In genomic region chr3:116078561-116078960, GRCh38 we compare ENCODE assay signal across 20 cellular contexts.
DNase-seq lines count a peak whose midpoint lies in the region; ATAC-seq, FAIRE-seq and TF ChIP-seq lines count a peak whose summit lies in the region.
"Had no signal": no experiment of that assay in that cellular context is flagged by ENCODE, and none has a peak within 500 bp of the region (broad histone marks: within the 10 kb centered on the region; RNA-seq: fewer than 3 reads in every experiment).

No MANE protein-coding gene starts in this region.

- POLR2A ChIA-PET in A549 (lab: Yijun Ruan, JAX) (no interaction called here), IMR-90 (lab: Charles Lee; ENCODE audit: unreplicated experiment) (no interaction called here), K562 (lab: Yijun Ruan, JAX) (no interaction called here)

- H4K20me1 ChIP-seq in IMR-90 (ENCODE audit: insufficient read depth, low read length) (no peaks in the 10 kb centered on the region), K562 (replicated peaks; ENCODE audit: control insufficient read depth, insufficient read depth, low read length) (no peaks in the 10 kb centered on the region)
- H4K20me1 ChIP-seq: BLaER1 treated with 17β-estradiol and CSF1 and Interleukin-3, amounts not matched to agents 10 nM and 100 nM had no signal

- CTCF ChIA-PET in A549 (lab: Yijun Ruan, JAX), result no interaction called here
- CTCF ChIA-PET in IMR-90 (lab: Yijun Ruan, JAX), result interaction anchor here (0.6 kb wide), 1 partner anchor 1969 kb away, joined by 4 read pairs; no protein-coding TSS in a partner anchor
- CTCF ChIA-PET in K562 (lab: Yijun Ruan, JAX; ENCODE audit: low intra/inter-chr PET ratio), result no interaction called here

- intact Hi-C loops in IMR-90 (cut with micrococcal nuclease) (no loop called here), K562 (cut with micrococcal nuclease) (no loop called here)

- in situ Hi-C loops in IMR-90 (cut with MboI; ENCODE audit: low sequenced_read_pairs), result no loop called here
- in situ Hi-C loops in K562 (cut with MboI), result no loop called here

- no peak overlapping the region for H3K4ac ChIP-seq in IMR-90 (ENCODE audit: low read depth, low read length)

- H3K79me2 ChIP-seq in K562 (ENCODE audit: control insufficient read depth, insufficient read depth, low read length), result no peaks in the 10 kb centered on the region

- H3K79me1 ChIP-seq in IMR-90 (ENCODE audit: low read depth in 1 of 2, low read length in 2 of 2), result no peaks in the 10 kb centered on the region

- H2AK5ac ChIP-seq in IMR-90 (ENCODE audit: low read depth, low read length), result no peak overlapping the region

- no peak overlapping the region for H2BK120ac ChIP-seq in IMR-90 (ENCODE audit: low read depth, low read length)

- no TSS peak for BruUV-seq in IMR-90 (replicated peaks; lab: Mats Ljungman, UMichigan)
- BruUV-seq in K562 (replicated peaks; lab: Mats Ljungman, UMichigan), result no TSS peak

- H2BK15ac ChIP-seq in IMR-90 (ENCODE audit: low read depth, low read length), result no peak overlapping the region

- no peak overlapping the region for H3K18ac ChIP-seq in IMR-90 (ENCODE audit: low read depth, low read length)

- no peak overlapping the region for H3K23ac ChIP-seq in IMR-90 (ENCODE audit: low read depth, low read length)

- dilution Hi-C loops in IMR-90 (cut with HindIII; ENCODE audit: low sequenced_read_pairs, unreplicated experiment), result no loop called here

- H3K36me3 ChIP-seq in IMR-90 (ENCODE audit: control insufficient read depth, insufficient read depth, low read length) (no peaks in the 10 kb centered on the region), K562 (ENCODE audit: control insufficient read depth, insufficient read depth, low read length) (no peaks in the 10 kb centered on the region)
- H3K36me3 ChIP-seq: BLaER1 treated with 17β-estradiol and CSF1 and Interleukin-3, amounts not matched to agents 10 nM and 100 nM had no signal

- TF ChIP-seq POLR2A in A549 (IDR thresholded peaks at IDR 0.05; ENCODE audit: low read length) (no peak), IMR-90 (IDR thresholded peaks at IDR 0.05; ENCODE audit: low read depth, low read length) (no peak), K562 (conservative IDR thresholded peaks at IDR 0.05) (no peak)

- no peak overlapping the region for H3K56ac ChIP-seq in IMR-90 (ENCODE audit: extremely low read depth, insufficient read depth, low read length)

- H2BK20ac ChIP-seq in IMR-90 (ENCODE audit: low read depth, low read length), result no peak overlapping the region

- no peak overlapping the region for H2BK5ac ChIP-seq in IMR-90 (ENCODE audit: low read depth, low read length, poor library complexity, severe bottlenecking)

- ATAC-seq in A549, result no peak
- ATAC-seq in IMR-90 (ENCODE audit: low read depth), result no peak
- no peak for ATAC-seq in K562
- ATAC-seq in HG02973 (IDR thresholded peaks at IDR 0.05; ENCODE audit: unreplicated experiment), result no peak
- ATAC-seq: CD8-positive, alpha-beta T cell had no signal

- no peak overlapping the region for H4K8ac ChIP-seq in IMR-90 (ENCODE audit: low read depth in 2 of 2, low read length in 2 of 2)

- H3K9me3 ChIP-seq in A549, result no peaks in the 10 kb centered on the region
- no peaks in the 10 kb centered on the region for H3K9me3 ChIP-seq in IMR-90 (ENCODE audit: control insufficient read depth, insufficient read depth, low read length)
- H3K9me3 ChIP-seq in K562 (replicated peaks; ENCODE audit: control insufficient read depth, insufficient read depth, low read depth, low read length), result no peaks in the 10 kb centered on the region
- H3K9me3 ChIP-seq: BLaER1 treated with 17β-estradiol and CSF1 and Interleukin-3, amounts not matched to agents 10 nM and 100 nM; Caco-2 had no signal

- H3K4me1 ChIP-seq in A549 (no peaks in the 10 kb centered on the region), IMR-90 (ENCODE audit: control insufficient read depth, insufficient read depth, low read length) (no peaks in the 10 kb centered on the region), K562 (replicated peaks in 1 of 2; ENCODE audit: control insufficient read depth in 2 of 2, insufficient read depth in 2 of 2, low read length in 2 of 2) (peaks cover 0 to 5% of the 10 kb centered on the region in 2 experiments; a peak in 2 of 5 replicates)
- H3K4me1 ChIP-seq: BLaER1 treated with 17β-estradiol and CSF1 and Interleukin-3, amounts not matched to agents 10 nM and 100 nM; Caco-2 had no signal

- TF ChIP-seq EP300 in A549 (IDR thresholded peaks at IDR 0.05) (no peak), K562 (IDR thresholded peaks at IDR 0.05; ENCODE audit: low read length) (no peak)

- H3K14ac ChIP-seq in IMR-90 (replicated peaks; ENCODE audit: low read depth, low read length), result no peak overlapping the region

- H4K91ac ChIP-seq in IMR-90 (ENCODE audit: insufficient read depth, low read depth, low read length), result no peak overlapping the region

- TF ChIP-seq RAD21 in A549 (conservative IDR thresholded peaks at IDR 0.05 in 1 of 2, IDR thresholded peaks at IDR 0.05 in 1 of 2) (no peak), IMR-90 (IDR thresholded peaks at IDR 0.05; ENCODE audit: low read length) (no peak), K562 (CRISPR knock-in tag; conservative IDR thresholded peaks at IDR 0.05 in 1 of 2, IDR thresholded peaks at IDR 0.05 in 1 of 2) (no peak)

- H3K27me3 ChIP-seq in IMR-90 (ENCODE audit: control insufficient read depth, insufficient read depth, low read length) (no peaks in the 10 kb centered on the region), K562 (ENCODE audit: control insufficient read depth in 2 of 2, insufficient read depth in 2 of 2, low read length in 2 of 2) (no peaks in the 10 kb centered on the region)
- H3K27me3 ChIP-seq: BLaER1 treated with 17β-estradiol and CSF1 and Interleukin-3, amounts not matched to agents 10 nM and 100 nM had no signal

- no peak for FAIRE-seq in A549 (lab: Jason Lieb, UNC)
- no peak for FAIRE-seq in K562 (lab: Jason Lieb, UNC)
- FAIRE-seq: A204.1, D721Med, GM12891, GM19239 had no signal

- no peak overlapping the region for H3K27ac ChIP-seq in A549
- no peak overlapping the region for H3K27ac ChIP-seq in IMR-90 (ENCODE audit: insufficient read depth, low read length)
- H3K27ac ChIP-seq in K562 (ENCODE audit: extremely low read depth, low read depth, low read length), result no peak overlapping the region
- H3K27ac ChIP-seq: BLaER1 treated with 17β-estradiol and CSF1 and Interleukin-3, amounts not matched to agents 10 nM and 100 nM; C4-2B had no signal

- no peak overlapping the region for H2AFZ ChIP-seq in IMR-90 (replicated peaks; ENCODE audit: low read length, poor library complexity)
- H2AFZ ChIP-seq in K562 (ENCODE audit: low read depth, low read length), result no peak overlapping the region

- no peak overlapping the region for H4K5ac ChIP-seq in IMR-90 (ENCODE audit: low read depth, low read length)

- TF ChIP-seq CTCF in A549 (IDR thresholded peaks at IDR 0.05), result no peak
- TF ChIP-seq CTCF in IMR-90 (conservative IDR thresholded peaks at IDR 0.05; ENCODE audit: low read depth, low read length), result no peak
- no peak for TF ChIP-seq CTCF in K562 (IDR thresholded peaks at IDR 0.05 in 2 of 3, conservative IDR thresholded peaks at IDR 0.05 in 1 of 3; ENCODE audit: insufficient read depth in 2 of 3, low read depth in 1 of 3, low read length in 3 of 3)

- H3K4me2 ChIP-seq in A549 (no peak overlapping the region), IMR-90 (ENCODE audit: low read depth, low read length) (no peak overlapping the region), K562 (ENCODE audit: insufficient read depth, low read length) (no peak overlapping the region)
- H3K4me2 ChIP-seq: BLaER1 treated with 17β-estradiol and CSF1 and Interleukin-3, amounts not matched to agents 10 nM and 100 nM had no signal

- WGBS in A549 (ENCODE audit: missing lambda C conversion rate), result 55% methylated on average over 7 of the region's 7 CpGs
- no CpG with 5 or more reads among the region's 7 CpGs for WGBS in IMR-90 (ENCODE audit: extremely low coverage in 2 of 2, insufficient read length in 1 of 2), 2 experiments
- WGBS in K562 (ENCODE audit: insufficient coverage, low coverage, missing lambda C conversion rate), result 61% methylated on average over 5 of the region's 7 CpGs

- H3K9me1 ChIP-seq in IMR-90 (ENCODE audit: insufficient read depth, low read length) (no peaks in the 10 kb centered on the region), K562 (ENCODE audit: control insufficient read depth, insufficient read depth, low read length) (no peaks in the 10 kb centered on the region)

- DNase-seq in A549 (ENCODE audit: low read depth in 1 of 2, low spot score in 1 of 2), result no peak
- DNase-seq in IMR-90, result no peak
- no peak for DNase-seq in K562 (ENCODE audit: extremely low read depth in 1 of 4, low spot score in 3 of 4)
- no peak for DNase-seq in NCI-H2029 (lab: John Stamatoyannopoulos, UW)
- no peak for DNase-seq in stimulated activated naive CD4-positive, alpha-beta T cell treated with Interleukin-2 at 50 U/mL for 16 hours (lab: John Stamatoyannopoulos, UW)
- DNase-seq: 8988T; AML-193; Caco-2; Calu3; CD4-positive, alpha-beta T cell; CD8-positive, alpha-beta T cell; DMS79 treated with DMSO at 0.1 percent for 48 hours; GF-D8 had no signal

- H2AK9ac ChIP-seq in IMR-90 (replicated peaks; ENCODE audit: low read depth, low read length, poor library complexity), result no peak overlapping the region

- no peak overlapping the region for H3K4me3 ChIP-seq in A549
- H3K4me3 ChIP-seq in IMR-90 (ENCODE audit: insufficient read depth, low read depth, low read length), result no peak overlapping the region
- H3K4me3 ChIP-seq in K562, result no peak overlapping the region
- H3K4me3 ChIP-seq: BLaER1 treated with 17β-estradiol and CSF1 and Interleukin-3, amounts not matched to agents 10 nM and 100 nM had no signal

- H3K9ac ChIP-seq in IMR-90 (ENCODE audit: low read depth, low read length) (no peak overlapping the region), K562 (ENCODE audit: insufficient read depth in 1 of 2, low read depth in 2 of 2, low read length in 2 of 2) (no peak overlapping the region)
- H3K9ac ChIP-seq: BLaER1 treated with 17β-estradiol and CSF1 and Interleukin-3, amounts not matched to agents 10 nM and 100 nM had no signal

TF ChIP-seq in A549, 52 proteins besides CTCF, POLR2A, EP300 and RAD21 (continues in another document):
- no peak for TF ChIP-seq HOXB13 (CRISPR knock-in tag; IDR thresholded peaks at IDR 0.05; ENCODE audit: low read depth)
- TF ChIP-seq MAFK (IDR thresholded peaks at IDR 0.05; ENCODE audit: partially characterized antibody), result peak; percentile 36
- peak; percentile 57; the same call in 1 of the 2 replicates for TF ChIP-seq NFE2L2 (conservative IDR thresholded peaks at IDR 0.05; ENCODE audit: low read length)

TF ChIP-seq in IMR-90, 13 proteins besides CTCF, POLR2A, EP300 and RAD21 (continues in another document):
- peak; percentile 87 for TF ChIP-seq NFE2L2 (IDR thresholded peaks at IDR 0.05; ENCODE audit: low read depth, low read length)
- no peak for TF ChIP-seq MXI1 (IDR thresholded peaks at IDR 0.05; ENCODE audit: borderline replicate concordance, low read depth, low read length)

TF ChIP-seq in K562, 482 proteins besides CTCF, POLR2A, EP300 and RAD21 (continues in another document):
- TF ChIP-seq MAFF (IDR thresholded peaks at IDR 0.05; ENCODE audit: low read length) (peak; percentile 42; the same call in 1 of the 2 replicates), MIER1 (IDR thresholded peaks at IDR 0.05; ENCODE audit: low read depth) (no peak), POLR2AphosphoS5 (IDR thresholded peaks at IDR 0.05; ENCODE audit: control insufficient read depth, insufficient read depth, low read depth, low read length) (no peak), NFE2 (IDR thresholded peaks at IDR 0.05; ENCODE audit: low read depth) (peak; percentile 18; the same call in 1 of the 2 replicates)

Comparison
In these comparisons a context has a peak if more than half of its experiments do, and no peak if none do; other contexts are left out.
1. Of the 35 proteins assayed by ChIP-seq in both K562 and A549: peak only in K562: none; only in A549: MAFK; in both: none; in neither: 34.